Comparison of ENCODE assay signal across 8 cellular contexts in genomic region chr14:89303452-89304435, GRCh38.
DNase-seq lines count a peak whose midpoint lies in the region; ATAC-seq lines count a peak whose summit lies in the region.

No MANE protein-coding gene starts in this region.

- ATAC-seq in GM18861 (IDR thresholded peaks at IDR 0.05; ENCODE audit: unreplicated experiment) (peak; percentile 52), HG02970 (IDR thresholded peaks at IDR 0.05; ENCODE audit: low FRiP score, unreplicated experiment) (peak; percentile 73)
- peak; percentile 62 to 64 for ATAC-seq in activated T-cell treated with anti-CD3 and anti-CD28 coated beads, Interleukin-2, amount 50 U/mL, for 4 hours

- peaks cover 61% of the 10 kb centered on the region for H3K4me1 Mint-ChIP-seq in activated T-cell treated with anti-CD3 and anti-CD28 coated beads, Interleukin-2, amount 50 U/mL, for 4 hours (ENCODE audit: low read depth)

- peaks cover 25% of the 10 kb centered on the region for H3K36me3 Mint-ChIP-seq in activated T-cell treated with anti-CD3 and anti-CD28 coated beads, Interleukin-2, amount 50 U/mL, for 4 hours (ENCODE audit: insufficient read depth)

- no peaks in the 10 kb centered on the region for H3K9me3 Mint-ChIP-seq in activated T-cell treated with anti-CD3 and anti-CD28 coated beads, Interleukin-2, amount 50 U/mL, for 4 hours

- DNase-seq in AML-193 (lab: John Stamatoyannopoulos, UW) (peak; percentile 67 to 76), NCI-H2029 treated with DMSO at 0.1 percent for 48 hours (lab: John Stamatoyannopoulos, UW) (peak; percentile 35), globus pallidus (ENCODE audit: low spot score) (peak; percentile 71), nucleus accumbens (lab: John Stamatoyannopoulos, UW) (peak in 31 of 56 donors; percentile 6 to 75 (median 34)), NCI-H524 (lab: John Stamatoyannopoulos, UW) (no peak)
- DNase-seq in activated T-cell treated with anti-CD3 and anti-CD28 coated beads, Interleukin-2, amount 50 U/mL, for 4 hours = no peak

- H3K27me3 Mint-ChIP-seq in activated T-cell treated with anti-CD3 and anti-CD28 coated beads, Interleukin-2, amount 50 U/mL, for 4 hours (ENCODE audit: low read depth) = no peaks in the 10 kb centered on the region

- H3K4me3 Mint-ChIP-seq in activated T-cell treated with anti-CD3 and anti-CD28 coated beads, Interleukin-2, amount 50 U/mL, for 4 hours = peak overlapping the region; percentile 63

Comparison
In these comparisons a context has a peak if more than half of its experiments do, and no peak if none do; other contexts are left out.
1. DNase-seq: peak in AML-193 (2 of 2), NCI-H2029 treated with DMSO at 0.1 percent for 48 hours (single experiment), globus pallidus (single experiment) and nucleus accumbens (31 of 56); none in activated T-cell treated with anti-CD3 and anti-CD28 coated beads, Interleukin-2, amount 50 U/mL, for 4 hours (single experiment) and NCI-H524 (0 of 2).
2. Peak in every context shown above with its lines, with median percentiles within 50 percentile points of each other: ATAC-seq.